In genomic region chr13:100546713-100547405, GRCh38 we compare ENCODE assay signal across 15 cellular contexts. TPM values are rescaled to one million over a fixed set of nuclear protein-coding genes. Genes with fewer than 3 reads are reported as not detected.
DNase-seq lines count a peak whose midpoint lies in the region; ATAC-seq and TF ChIP-seq lines count a peak whose summit lies in the region.
"Had no signal": no experiment of that assay in that cellular context is flagged by ENCODE, and none has a peak within 500 bp of the region (broad histone marks: within the 10 kb centered on the region; RNA-seq: fewer than 3 reads in every experiment).

No MANE protein-coding gene starts in this region.

- WGBS in body of pancreas, 2 donors: 95 to 96% methylated on average over 18 to 21 of the region's 21 CpGs
- 83% methylated on average over 19 of the region's 21 CpGs for WGBS in suprapubic skin

- no peak for TF ChIP-seq EP300 in suprapubic skin (IDR thresholded peaks at IDR 0.05)

- TF ChIP-seq POLR2A in body of pancreas (IDR thresholded peaks at IDR 0.05): no peak
- TF ChIP-seq POLR2A in suprapubic skin (IDR thresholded peaks at IDR 0.05): no peak

- no peaks in the 10 kb centered on the region for H3K27me3 ChIP-seq in H7 (ENCODE audit: control insufficient read depth, insufficient read depth, low read length)
- H3K27me3 ChIP-seq in body of pancreas: no peaks in the 10 kb centered on the region
- no peaks in the 10 kb centered on the region for H3K27me3 ChIP-seq in lower lobe of right lung (ENCODE audit: low read depth)
- H3K27me3 ChIP-seq in suprapubic skin: no peaks in the 10 kb centered on the region
- H3K27me3 ChIP-seq: MG63, Peyer's patch had no signal

- H3K27ac ChIP-seq in body of pancreas (peak overlapping the region in 3 of 4 donors; percentile 39 to 68 (median 65)), lower lobe of right lung (peak overlapping the region; percentile 44), suprapubic skin (peak overlapping the region; percentile 52)
- H3K27ac ChIP-seq: Peyer's patch had no signal

- H3K9me3 ChIP-seq in body of pancreas (no peaks in the 10 kb centered on the region), lower lobe of right lung (no peaks in the 10 kb centered on the region), suprapubic skin (no peaks in the 10 kb centered on the region)
- H3K9me3 ChIP-seq: MG63, Peyer's patch had no signal

- DNase-seq in H7 (peak; percentile 48), body of pancreas (no peak), lower lobe of right lung (no peak), suprapubic skin (ENCODE audit: low spot score in 2 of 2) (peak in 1 of 2 donors; percentile 52), MV-4-11 (lab: John Stamatoyannopoulos, UW) (no peak)
- no peak for DNase-seq in effector CD8-positive, alpha-beta T cell (lab: John Stamatoyannopoulos, UW)
- DNase-seq: ACHN; CD4-positive, alpha-beta memory T cell; MG63; NCI-H1105 treated with DMSO at 0.1 percent for 48 hours; NCI-H187; NCI-H446 treated with DMSO at 0.1 percent for 48 hours; NCI-H748 treated with DMSO at 0.1 percent for 48 hours had no signal

- H3K4me3 ChIP-seq in H7 (ENCODE audit: insufficient read depth, low read depth, low read length): no peak overlapping the region
- no peak overlapping the region for H3K4me3 ChIP-seq in body of pancreas
- no peak overlapping the region for H3K4me3 ChIP-seq in lower lobe of right lung
- no peak overlapping the region for H3K4me3 ChIP-seq in suprapubic skin
- H3K4me3 ChIP-seq: MG63, Peyer's patch had no signal

- ATAC-seq in body of pancreas: no peak
- no peak for ATAC-seq in lower lobe of right lung
- ATAC-seq in GM18861 (IDR thresholded peaks at IDR 0.05; ENCODE audit: unreplicated experiment): no peak

- TF ChIP-seq CTCF in body of pancreas (IDR thresholded peaks at IDR 0.05) (no peak), lower lobe of right lung (IDR thresholded peaks at IDR 0.05) (no peak), suprapubic skin (IDR thresholded peaks at IDR 0.05) (no peak)

- intact Hi-C loops in body of pancreas (cut with DNase I) (no loop called here), lower lobe of right lung (cut with DNase I) (no loop called here)

- H3K4me1 ChIP-seq in body of pancreas: peaks cover 39% of the 10 kb centered on the region
- H3K4me1 ChIP-seq in lower lobe of right lung: peaks cover 19% of the 10 kb centered on the region
- H3K4me1 ChIP-seq in suprapubic skin: peaks cover 53% of the 10 kb centered on the region
- H3K4me1 ChIP-seq: Peyer's patch had no signal

- H3K36me3 ChIP-seq in H7 (replicated peaks; ENCODE audit: control insufficient read depth, insufficient read depth, low read length): no peaks in the 10 kb centered on the region
- no peaks in the 10 kb centered on the region for H3K36me3 ChIP-seq in body of pancreas (replicated peaks in 1 of 2; ENCODE audit: insufficient read depth in 1 of 2, low read depth in 2 of 2)
- no peaks in the 10 kb centered on the region for H3K36me3 ChIP-seq in lower lobe of right lung
- H3K36me3 ChIP-seq in suprapubic skin: no peaks in the 10 kb centered on the region
- H3K36me3 ChIP-seq: MG63, Peyer's patch had no signal

RNA-seq across cellular contexts. Expression of gene GGACT, which starts 41.7 kb away (rescaled TPM):
- 1.4 and 3.0 TPM in 2 replicates for total RNA-seq in H7 (2014; rRNA removed; shearing (Covaris generic))
- 10 to 100 TPM in 1 of 2 donors, 1 to 10 TPM in 1; 4.9 to 17.8 TPM for total RNA-seq in body of pancreas
- 3.4 TPM for total RNA-seq in lower lobe of right lung
- total RNA-seq in suprapubic skin: 1 to 10 TPM; 1.5 to 4.2 (median 3.6) TPM
